In the genomic region with DNA sequence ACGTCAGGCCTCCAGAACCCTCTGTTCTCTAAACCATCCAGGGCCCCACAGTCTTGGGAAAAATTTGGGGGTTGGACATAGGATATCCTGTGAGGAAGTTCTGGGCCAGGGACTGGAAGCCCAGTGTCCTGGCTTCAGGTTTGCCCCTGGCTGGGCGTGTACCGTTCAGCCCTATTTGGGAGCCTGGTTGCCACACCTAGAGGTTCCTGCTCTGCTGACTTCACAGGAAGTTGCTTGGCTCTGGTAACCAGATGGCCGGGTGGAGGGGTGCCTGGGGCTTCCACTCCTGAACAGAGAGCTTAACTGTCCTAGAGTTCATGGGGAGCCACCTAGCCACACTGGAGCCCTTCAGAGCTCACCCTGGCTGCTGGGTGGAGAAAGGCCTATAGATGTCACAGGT, we compare ENCODE assay signal across 8 cellular contexts. TPM values are rescaled to one million over a fixed set of nuclear protein-coding genes. Genes with fewer than 3 reads are reported as not detected.
DNase-seq lines count a peak whose midpoint lies in the region; ATAC-seq and TF ChIP-seq lines count a peak whose summit lies in the region.

No MANE protein-coding gene starts in this region.

- peaks cover 9% of the 10 kb centered on the region for H3K4me1 ChIP-seq in CD8-positive, alpha-beta T cell (ENCODE audit: insufficient read depth, low read length)
- H3K4me1 ChIP-seq in muscle layer of duodenum (ENCODE audit: control insufficient read depth in 1 of 2, insufficient read depth in 2 of 2, low read length in 2 of 2): peaks cover 0 to 5% of the 10 kb centered on the region in 2 donors

- POLR2A ChIA-PET in CD8-positive, alpha-beta T cell (lab: Charles Lee): interaction anchor here (0.7 to 4.3 kb wide), 5 partner anchors 13 to 78 kb away, joined by 4 to 50 read pairs (median 6); a partner anchor contains a TSS

- no peaks in the 10 kb centered on the region for H3K9me3 ChIP-seq in CD8-positive, alpha-beta T cell (ENCODE audit: low read length)
- no peaks in the 10 kb centered on the region for H3K9me3 ChIP-seq in muscle layer of duodenum (ENCODE audit: control insufficient read depth in 1 of 2, low read length in 2 of 2)

- peak in 5 of 7 experiments; percentile 32 to 58 (median 41) for DNase-seq in CD8-positive, alpha-beta T cell
- peak; percentile 71 for DNase-seq in NB4 (ENCODE audit: low read depth)
- no peak for DNase-seq in chondrocyte (ENCODE audit: low spot score)
- DNase-seq in GM03348 (ENCODE audit: low spot score): no peak
- no peak for DNase-seq in stimulated activated naive CD4-positive, alpha-beta T cell treated with Interleukin-2 at 50 U/mL for 16 hours (lab: John Stamatoyannopoulos, UW)

- H3K27me3 ChIP-seq in CD8-positive, alpha-beta T cell (ENCODE audit: insufficient read depth, low read length): no peaks in the 10 kb centered on the region
- no peaks in the 10 kb centered on the region for H3K27me3 ChIP-seq in muscle layer of duodenum (ENCODE audit: low read depth, low read length)

- H3K36me3 Mint-ChIP-seq in CD8-positive, alpha-beta T cell: peaks cover 12% of the 10 kb centered on the region
- peaks cover 3% of the 10 kb centered on the region for H3K36me3 Mint-ChIP-seq in chondrocyte (ENCODE audit: low read depth)

- H3K27ac Mint-ChIP-seq in CD8-positive, alpha-beta T cell: peak overlapping the region; percentile 85
- no peak overlapping the region for H3K27ac Mint-ChIP-seq in chondrocyte (ENCODE audit: unreplicated experiment)

- H3K4me3 Mint-ChIP-seq in CD8-positive, alpha-beta T cell: peak overlapping the region; percentile 81
- H3K4me3 Mint-ChIP-seq in chondrocyte (ENCODE audit: unreplicated experiment): peak overlapping the region; percentile 88

- no peak for TF ChIP-seq POLR2A in NB4 (IDR thresholded peaks at IDR 0.05; ENCODE audit: extremely low read depth, insufficient read length)

- peak; percentile 58 for ATAC-seq in CD8-positive, alpha-beta T cell
- ATAC-seq in GM21576 (IDR thresholded peaks at IDR 0.05; ENCODE audit: unreplicated experiment) (no peak), HG02970 (IDR thresholded peaks at IDR 0.05; ENCODE audit: low FRiP score, unreplicated experiment) (no peak)

- no peaks in the 10 kb centered on the region for H3K9me3 Mint-ChIP-seq in CD8-positive, alpha-beta T cell
- no peaks in the 10 kb centered on the region for H3K9me3 Mint-ChIP-seq in chondrocyte (ENCODE audit: low read depth)

- TF ChIP-seq CTCF in CD8-positive, alpha-beta T cell (IDR thresholded peaks at IDR 0.05): no peak
- TF ChIP-seq CTCF in NB4 (IDR thresholded peaks at IDR 0.05; ENCODE audit: low read depth, low read length): no peak
- TF ChIP-seq CTCF in chondrocyte (IDR thresholded peaks at IDR 0.05): no peak

- H3K27ac ChIP-seq in CD8-positive, alpha-beta T cell (ENCODE audit: low read depth, low read length): peak overlapping the region; percentile 55
- peak overlapping the region; percentile 63 for H3K27ac ChIP-seq in muscle layer of duodenum (ENCODE audit: low read length)

- peak overlapping the region; percentile 68 for H3K4me3 ChIP-seq in CD8-positive, alpha-beta T cell (ENCODE audit: low read depth, low read length)
- H3K4me3 ChIP-seq in NB4 (ENCODE audit: low read depth, low read length): peak overlapping the region; percentile 62
- H3K4me3 ChIP-seq in muscle layer of duodenum (ENCODE audit: low read depth in 1 of 2, low read length in 2 of 2): peak overlapping the region; percentile 53 to 75

- no peaks in the 10 kb centered on the region for H3K36me3 ChIP-seq in CD8-positive, alpha-beta T cell (ENCODE audit: insufficient read depth, low read length)
- H3K36me3 ChIP-seq in muscle layer of duodenum (ENCODE audit: control insufficient read depth in 1 of 2, insufficient read depth in 2 of 2, low read length in 2 of 2): peaks cover 0 to 3% of the 10 kb centered on the region in 2 donors

- CTCF ChIA-PET in CD8-positive, alpha-beta T cell (lab: Charles Lee): interaction anchor here (1.3 to 1.7 kb wide), 3 partner anchors 9 to 16 kb away, joined by 4 to 7 read pairs (median 5); a partner anchor contains a TSS

- intact Hi-C loops in CD8-positive, alpha-beta T cell (cut with DNase I, micrococcal nuclease): loop anchor here (1.0 to 5.0 kb wide), 3 partner anchors 16 to 120 kb away; a partner anchor contains a TSS

- H3K27me3 Mint-ChIP-seq in CD8-positive, alpha-beta T cell (ENCODE audit: low read depth): no peaks in the 10 kb centered on the region
- H3K27me3 Mint-ChIP-seq in chondrocyte (ENCODE audit: low read depth): no peaks in the 10 kb centered on the region

- peaks cover 6% of the 10 kb centered on the region for H3K4me1 Mint-ChIP-seq in CD8-positive, alpha-beta T cell (ENCODE audit: low read depth)
- H3K4me1 Mint-ChIP-seq in chondrocyte (ENCODE audit: low read depth): peaks cover 19% of the 10 kb centered on the region

RNA-seq across cellular contexts. Expression of a gene that starts 1.1 kb away (rescaled TPM):
- total RNA-seq in CD8-positive, alpha-beta T cell: 10 to 100 TPM; 48.9 to 52.3 TPM
- 33.4 to 39.1 TPM (median 38.7 TPM) in 3 replicates for total RNA-seq in chondrocyte

RNA-seq across cellular contexts. Expression of a gene that starts 3.4 kb away (rescaled TPM):
- 10 to 100 TPM; 19.3 to 19.7 TPM for total RNA-seq in CD8-positive, alpha-beta T cell
- 39.4 to 44.5 TPM (median 40.8 TPM) in 3 replicates for total RNA-seq in chondrocyte

RNA-seq across cellular contexts. Expression of a gene that starts 14.3 kb away (rescaled TPM):
- 1,000 to 10,000 TPM; 6,105 to 6,263 TPM for total RNA-seq in CD8-positive, alpha-beta T cell
- total RNA-seq in chondrocyte: 1,847 to 2,160 TPM (median 2,120 TPM) in 3 replicates

RNA-seq across cellular contexts. Expression of a gene that starts 16.0 kb away (rescaled TPM):
- total RNA-seq in CD8-positive, alpha-beta T cell: 10 to 100 TPM; 31.2 to 32.4 TPM
- 132 to 139 TPM (median 136 TPM) in 3 replicates for total RNA-seq in chondrocyte

RNA-seq across cellular contexts. Expression of a gene that starts 24.5 kb away (rescaled TPM):
- 100 to 1,000 TPM; 113 to 119 TPM for total RNA-seq in CD8-positive, alpha-beta T cell
- 147 to 159 TPM (median 152 TPM) in 3 replicates for total RNA-seq in chondrocyte

Comparison
In these comparisons a context has a peak if more than half of its experiments do, and no peak if none do; other contexts are left out.
1. DNase-seq: peak in CD8-positive, alpha-beta T cell (5 of 7) and NB4 (single experiment); none in chondrocyte (single experiment), GM03348 (single experiment) and stimulated activated naive CD4-positive, alpha-beta T cell treated with Interleukin-2 at 50 U/mL for 16 hours (single experiment).
2. Peak in every context shown above with its lines, with median percentiles within 50 percentile points of each other: H3K4me3 ChIP-seq.